ENCODE assay signal across 12 cellular contexts in genomic region chr6:4460595-4461475, GRCh38.
DNase-seq lines count a peak whose midpoint lies in the region; ATAC-seq and TF ChIP-seq lines count a peak whose summit lies in the region.
"Had no signal": no experiment of that assay in that cellular context is flagged by ENCODE, and none has a peak within 500 bp of the region (broad histone marks: within the 10 kb centered on the region; RNA-seq: fewer than 3 reads in every experiment).

No MANE protein-coding gene starts in this region.

- TF ChIP-seq CTCF in breast epithelium (IDR thresholded peaks at IDR 0.05) (no peak), MCF 10A (IDR thresholded peaks at IDR 0.05; ENCODE audit: unreplicated experiment) (no peak)

- WGBS in aorta, 2 donors, result 16 to 18% methylated on average over 21 of the region's 21 CpGs

- H3K4me3 ChIP-seq in breast epithelium, result peak overlapping the region in 2 of 3 donors; percentile 12 to 55
- H3K4me3 ChIP-seq in aorta (ENCODE audit: low read length in 2 of 2), result no peak overlapping the region
- H3K4me3 ChIP-seq: right lobe of liver had no signal

- intact Hi-C loops in breast epithelium (cut with DNase I; ENCODE audit: low total_unique reads), result no loop called here
- intact Hi-C loops in MCF 10A (cut with micrococcal nuclease), result no loop called here
- intact Hi-C loops in head of caudate nucleus (cut with DNase I), result no loop called here
- intact Hi-C loops in aorta (cut with DNase I), result no loop called here

- H3K27ac ChIP-seq in breast epithelium (peak overlapping the region; percentile 72 to 92), aorta (ENCODE audit: low read depth in 1 of 2, low read length in 2 of 2) (no peak overlapping the region)
- H3K27ac ChIP-seq: right lobe of liver had no signal

- BruUV-seq in MCF 10A (replicated peaks; lab: Mats Ljungman, UMichigan), result no TSS peak

- H3K27me3 ChIP-seq in breast epithelium (no peaks in the 10 kb centered on the region), aorta (ENCODE audit: control insufficient read depth in 1 of 2, insufficient read depth in 2 of 2, low read length in 1 of 2) (no peaks in the 10 kb centered on the region)
- H3K27me3 ChIP-seq: right lobe of liver had no signal

- no peak overlapping the region for H3K4me3 Mint-ChIP-seq in MCF 10A (ENCODE audit: unreplicated experiment)
- H3K4me3 Mint-ChIP-seq: activated T-helper 1 cell treated with anti-CD3 and anti-CD28 coated beads, Interleukin-12 subunit alpha, Interleukin-12 subunit beta, Interleukin-2, Interleukin-4 antibody, amounts not matched to agents 30 ng/mL and 10 ng/mL and 1 ng/mL, durations not matched to agents 14 hours and 24 hours and 36 hours; stimulated activated naive CD8-positive, alpha-beta T cell treated with anti-CD3 and anti-CD28 coated beads, Interleukin-15, Interleukin-2, amounts not matched to agents 100 ng/mL and 50 ng/mL, for 24 hours; T-helper 2 cell treated with Interferon-gamma antibody and Interleukin-4, amounts not matched to agents 5 μg/mL and 100 μg/mL, for 36 hours had no signal

- POLR2A ChIA-PET in MCF 10A (lab: Yijun Ruan, JAX), result no interaction called here

- H3K4me1 Mint-ChIP-seq in MCF 10A (ENCODE audit: insufficient read depth, unreplicated experiment), result peaks cover 6% of the 10 kb centered on the region

- peaks cover 5% of the 10 kb centered on the region for H3K36me3 Mint-ChIP-seq in MCF 10A (ENCODE audit: insufficient read depth, unreplicated experiment)

- H3K27me3 Mint-ChIP-seq in MCF 10A (ENCODE audit: insufficient read depth, unreplicated experiment), result no peaks in the 10 kb centered on the region
- H3K27me3 Mint-ChIP-seq: stimulated activated naive CD8-positive, alpha-beta T cell treated with anti-CD3 and anti-CD28 coated beads, Interleukin-15, Interleukin-2, amounts not matched to agents 100 ng/mL and 50 ng/mL, for 24 hours had no signal

- peaks cover 0 to 3% of the 10 kb centered on the region in 2 donors for H3K4me1 ChIP-seq in breast epithelium
- H3K4me1 ChIP-seq in aorta (ENCODE audit: control insufficient read depth in 1 of 2, insufficient read depth in 2 of 2, low read length in 2 of 2), result no peaks in the 10 kb centered on the region
- H3K4me1 ChIP-seq: right lobe of liver had no signal

- peak; percentile 72 for ATAC-seq in aorta (ENCODE audit: low FRiP score)

- peak; percentile 62 to 90 for DNase-seq in breast epithelium (ENCODE audit: low spot score in 2 of 2)
- DNase-seq in MCF 10A (ENCODE audit: unreplicated experiment), result no peak
- peak; percentile 25 to 89 (median 64) for DNase-seq in head of caudate nucleus
- peak; percentile 47 for DNase-seq in occipital lobe (lab: John Stamatoyannopoulos, UW)
- DNase-seq in aorta, result peak; percentile 72 to 84
- no peak for DNase-seq in activated CD4-positive, CD25-positive, alpha-beta regulatory T cell (lab: John Stamatoyannopoulos, UW)
- DNase-seq in SK-N-DZ (ENCODE audit: low spot score), result no peak
- no peak for DNase-seq in iPS-NIHi7 (ENCODE audit: extremely low spot score)
- DNase-seq: right lobe of liver had no signal

- no peak for TF ChIP-seq POLR2A in breast epithelium (IDR thresholded peaks at IDR 0.05)

- H3K9me3 ChIP-seq in breast epithelium (no peaks in the 10 kb centered on the region), aorta (ENCODE audit: control insufficient read depth, low read length) (no peaks in the 10 kb centered on the region)
- H3K9me3 ChIP-seq: right lobe of liver had no signal

- CTCF ChIA-PET in MCF 10A (lab: Yijun Ruan, JAX), result interaction anchor here (0.6 kb wide), 1 partner anchor 8 kb away, joined by 3 read pairs; no protein-coding TSS in a partner anchor

- no peak overlapping the region for H3K27ac Mint-ChIP-seq in MCF 10A (ENCODE audit: low read depth, unreplicated experiment)
- H3K27ac Mint-ChIP-seq: activated T-helper 1 cell treated with anti-CD3 and anti-CD28 coated beads, Interleukin-12 subunit alpha, Interleukin-12 subunit beta, Interleukin-2, Interleukin-4 antibody, amounts not matched to agents 30 ng/mL and 10 ng/mL and 1 ng/mL, durations not matched to agents 14 hours and 24 hours and 36 hours; stimulated activated naive CD8-positive, alpha-beta T cell treated with anti-CD3 and anti-CD28 coated beads, Interleukin-15, Interleukin-2, amounts not matched to agents 100 ng/mL and 50 ng/mL, for 24 hours; T-helper 2 cell treated with Interferon-gamma antibody and Interleukin-4, amounts not matched to agents 5 μg/mL and 100 μg/mL, for 36 hours had no signal

- H3K36me3 ChIP-seq in breast epithelium (no peaks in the 10 kb centered on the region), aorta (ENCODE audit: control insufficient read depth in 1 of 2, insufficient read depth in 2 of 2, low read length in 1 of 2) (no peaks in the 10 kb centered on the region)
- H3K36me3 ChIP-seq: right lobe of liver had no signal

- no peaks in the 10 kb centered on the region for H3K9me3 Mint-ChIP-seq in MCF 10A (ENCODE audit: unreplicated experiment)
- H3K9me3 Mint-ChIP-seq: activated T-helper 1 cell treated with anti-CD3 and anti-CD28 coated beads, Interleukin-12 subunit alpha, Interleukin-12 subunit beta, Interleukin-2, Interleukin-4 antibody, amounts not matched to agents 30 ng/mL and 10 ng/mL and 1 ng/mL, durations not matched to agents 14 hours and 24 hours and 36 hours; stimulated activated naive CD8-positive, alpha-beta T cell treated with anti-CD3 and anti-CD28 coated beads, Interleukin-15, Interleukin-2, amounts not matched to agents 100 ng/mL and 50 ng/mL, for 24 hours; T-helper 2 cell treated with Interferon-gamma antibody and Interleukin-4, amounts not matched to agents 5 μg/mL and 100 μg/mL, for 36 hours had no signal

Comparison
In these comparisons a context has a peak if more than half of its experiments do, and no peak if none do; other contexts are left out.
1. DNase-seq: peak in breast epithelium (2 of 2), head of caudate nucleus (42 of 42), occipital lobe (single experiment) and aorta (2 of 2); none in MCF 10A (single experiment), activated CD4-positive, CD25-positive, alpha-beta regulatory T cell (0 of 4), SK-N-DZ (single experiment) and iPS-NIHi7 (single experiment).
2. H3K27ac ChIP-seq: peak in breast epithelium (2 of 2); none in aorta (0 of 2).
3. H3K4me3 ChIP-seq: peak in breast epithelium (2 of 3); none in aorta (0 of 2).